8 cellular contexts compared by ENCODE assay signal in the genomic region with DNA sequence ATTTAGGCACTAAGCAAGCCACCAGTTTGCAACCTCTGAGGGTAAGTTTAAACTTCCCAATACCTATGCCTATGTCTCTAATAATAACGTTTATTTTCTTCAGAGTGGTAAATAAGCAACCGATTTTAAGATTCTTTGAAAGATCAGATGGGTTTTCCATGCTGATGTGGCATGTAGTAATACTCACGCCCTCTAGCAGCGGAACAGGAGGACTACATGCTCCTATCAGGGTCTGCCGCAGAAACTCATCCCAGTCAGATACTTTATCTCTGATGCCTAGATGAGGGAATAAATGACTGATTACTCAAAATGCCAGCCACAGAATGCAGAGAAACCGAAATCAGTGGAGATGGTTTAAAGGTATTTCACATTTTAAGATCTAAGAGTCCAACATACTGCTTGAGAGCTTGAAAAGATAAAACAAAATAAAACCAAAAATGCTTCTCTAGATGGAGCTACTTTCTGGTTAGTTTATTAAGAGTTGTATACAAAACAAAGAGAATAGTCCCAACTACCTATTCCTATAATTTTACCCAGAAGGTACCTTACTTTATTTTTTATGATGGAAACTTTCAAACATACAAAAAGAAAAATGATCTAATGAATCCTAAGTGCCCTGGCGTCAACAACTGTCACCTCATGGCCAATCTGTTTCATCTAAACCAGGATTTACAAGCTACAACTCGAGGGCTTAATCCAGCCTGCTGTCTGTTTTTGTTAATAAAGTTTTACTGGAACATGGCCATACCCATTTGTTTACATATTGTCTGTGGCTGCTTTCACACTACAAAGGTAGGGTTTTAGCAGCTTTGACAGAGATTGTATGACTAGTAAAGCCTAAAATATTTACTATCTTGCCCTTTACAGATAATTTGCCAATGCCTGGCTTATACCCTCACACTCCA. TPM values are rescaled to one million over a fixed set of nuclear protein-coding genes. Genes with fewer than 3 reads are reported as not detected.
DNase-seq lines count a peak whose midpoint lies in the region; ATAC-seq and TF ChIP-seq lines count a peak whose summit lies in the region.

No MANE protein-coding gene starts in this region.

- H3K36me3 Mint-ChIP-seq in nephron (ENCODE audit: low read depth): no peaks in the 10 kb centered on the region
- H3K36me3 Mint-ChIP-seq in stimulated activated naive CD8-positive, alpha-beta T cell treated with anti-CD3 and anti-CD28 coated beads, Interleukin-15, Interleukin-2, amounts not matched to agents 100 ng/mL and 50 ng/mL, for 24 hours (ENCODE audit: low read depth): peaks cover 21% of the 10 kb centered on the region

- H3K4me1 Mint-ChIP-seq in nephron: no peaks in the 10 kb centered on the region
- H3K4me1 Mint-ChIP-seq in stimulated activated naive CD8-positive, alpha-beta T cell treated with anti-CD3 and anti-CD28 coated beads, Interleukin-15, Interleukin-2, amounts not matched to agents 100 ng/mL and 50 ng/mL, for 24 hours (ENCODE audit: low read depth): peaks cover 15% of the 10 kb centered on the region

- H3K9me3 ChIP-seq in esophagus squamous epithelium: no peaks in the 10 kb centered on the region

- no peaks in the 10 kb centered on the region for H3K9me3 Mint-ChIP-seq in nephron
- H3K9me3 Mint-ChIP-seq in stimulated activated naive CD8-positive, alpha-beta T cell treated with anti-CD3 and anti-CD28 coated beads, Interleukin-15, Interleukin-2, amounts not matched to agents 100 ng/mL and 50 ng/mL, for 24 hours: no peaks in the 10 kb centered on the region

- 7 to 15% methylated on average over 8 of the region's 8 CpGs for WGBS in esophagus squamous epithelium, 2 donors

- DNase-seq in EH (ENCODE audit: low read depth) (peak; percentile 70), NOMO-1 treated with dmso at 0.1 percent for 144 hours (lab: John Stamatoyannopoulos, UW; ENCODE audit: unreplicated experiment) (peak; percentile 28), activated T-cell treated with anti-CD3 and anti-CD28 coated beads for 48 hours (ENCODE audit: low read depth) (peak; percentile 24), esophagus squamous epithelium (lab: John Stamatoyannopoulos, UW) (no peak), UCSD-AML1 (lab: John Stamatoyannopoulos, UW; ENCODE audit: unreplicated experiment) (no peak)

- peak; percentile 53 for ATAC-seq in HG02798 (IDR thresholded peaks at IDR 0.05; ENCODE audit: poor library complexity, unreplicated experiment)

- no peak overlapping the region for H3K4me3 Mint-ChIP-seq in nephron
- no peak overlapping the region for H3K4me3 Mint-ChIP-seq in stimulated activated naive CD8-positive, alpha-beta T cell treated with anti-CD3 and anti-CD28 coated beads, Interleukin-15, Interleukin-2, amounts not matched to agents 100 ng/mL and 50 ng/mL, for 24 hours

- intact Hi-C loops in esophagus squamous epithelium (cut with DNase I): no loop called here

- no peak overlapping the region for H3K27ac ChIP-seq in esophagus squamous epithelium

- peaks cover 0 to 23% (median 0%) of the 10 kb centered on the region in 3 donors for H3K36me3 ChIP-seq in esophagus squamous epithelium

- peaks cover 0 to 8% (median 0%) of the 10 kb centered on the region in 3 donors for H3K4me1 ChIP-seq in esophagus squamous epithelium

- no peak overlapping the region for H3K27ac Mint-ChIP-seq in nephron
- H3K27ac Mint-ChIP-seq in stimulated activated naive CD8-positive, alpha-beta T cell treated with anti-CD3 and anti-CD28 coated beads, Interleukin-15, Interleukin-2, amounts not matched to agents 100 ng/mL and 50 ng/mL, for 24 hours: peak overlapping the region; percentile 26

- no peak for TF ChIP-seq POLR2A in esophagus squamous epithelium (IDR thresholded peaks at IDR 0.05)

- no peaks in the 10 kb centered on the region for H3K27me3 Mint-ChIP-seq in nephron (ENCODE audit: low read depth)
- H3K27me3 Mint-ChIP-seq in stimulated activated naive CD8-positive, alpha-beta T cell treated with anti-CD3 and anti-CD28 coated beads, Interleukin-15, Interleukin-2, amounts not matched to agents 100 ng/mL and 50 ng/mL, for 24 hours: no peaks in the 10 kb centered on the region

- no peaks in the 10 kb centered on the region for H3K27me3 ChIP-seq in esophagus squamous epithelium

- no peak overlapping the region for H3K4me3 ChIP-seq in esophagus squamous epithelium

- TF ChIP-seq CTCF in esophagus squamous epithelium (IDR thresholded peaks at IDR 0.05) (peak; percentile 49 to 70 (median 66)), nephron (IDR thresholded peaks at IDR 0.05; ENCODE audit: unreplicated experiment in 3 of 3) (peak; percentile 68 to 79 (median 70))

RNA-seq across cellular contexts. Expression of a gene that starts 37.5 kb away (rescaled TPM):
- 10 to 100 TPM in 3 of 4 donors, 1 to 10 TPM in 1; 7.0 to 14.7 (median 12.4) TPM for total RNA-seq in esophagus squamous epithelium

Comparison
In these comparisons a context has a peak if more than half of its experiments do, and no peak if none do; other contexts are left out.
1. DNase-seq: peak in EH (single experiment), NOMO-1 treated with dmso at 0.1 percent for 144 hours (single experiment) and activated T-cell treated with anti-CD3 and anti-CD28 coated beads for 48 hours (single experiment); none in esophagus squamous epithelium (single experiment) and UCSD-AML1 (single experiment).